1 cellular context compared by ENCODE assay signal in genomic region chr9:97412628-97413382, GRCh38.
TF ChIP-seq lines count a peak whose summit lies in the region.

No MANE protein-coding gene starts in this region.

TF ChIP-seq in GM12878, 131 proteins besides CTCF, POLR2A, EP300 and RAD21:
- TF ChIP-seq, protein P1, sequence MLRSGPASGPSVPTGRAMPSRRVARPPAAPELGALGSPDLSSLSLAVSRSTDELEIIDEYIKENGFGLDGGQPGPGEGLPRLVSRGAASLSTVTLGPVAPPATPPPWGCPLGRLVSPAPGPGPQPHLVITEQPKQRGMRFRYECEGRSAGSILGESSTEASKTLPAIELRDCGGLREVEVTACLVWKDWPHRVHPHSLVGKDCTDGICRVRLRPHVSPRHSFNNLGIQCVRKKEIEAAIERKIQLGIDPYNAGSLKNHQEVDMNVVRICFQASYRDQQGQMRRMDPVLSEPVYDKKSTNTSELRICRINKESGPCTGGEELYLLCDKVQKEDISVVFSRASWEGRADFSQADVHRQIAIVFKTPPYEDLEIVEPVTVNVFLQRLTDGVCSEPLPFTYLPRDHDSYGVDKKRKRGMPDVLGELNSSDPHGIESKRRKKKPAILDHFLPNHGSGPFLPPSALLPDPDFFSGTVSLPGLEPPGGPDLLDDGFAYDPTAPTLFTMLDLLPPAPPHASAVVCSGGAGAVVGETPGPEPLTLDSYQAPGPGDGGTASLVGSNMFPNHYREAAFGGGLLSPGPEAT (IDR thresholded peaks at IDR 0.05; ENCODE audit: low read depth), result no peak
- TF ChIP-seq RUNX3 (IDR thresholded peaks at IDR 0.05; ENCODE audit: low read length) (0 out of 2 replicates have a peak, but pooled peaks have one; percentile 19), RCOR1 (conservative IDR thresholded peaks at IDR 0.05; ENCODE audit: low read depth, low read length) (no peak), ZNF384 (IDR thresholded peaks at IDR 0.05; ENCODE audit: borderline replicate concordance, low read depth, low read length) (peak; percentile 29; the same call in 1 of the 2 replicates), SKIL (IDR thresholded peaks at IDR 0.05; ENCODE audit: low read depth, poor library complexity, severe bottlenecking) (no peak), STAT3 (IDR thresholded peaks at IDR 0.05; ENCODE audit: low read depth, low read length) (no peak), IKZF2 (IDR thresholded peaks at IDR 0.05) (0 out of 4 replicates have a peak, but pooled peaks of 1 of the 2 experiments have one; percentile 8), GABPA (IDR thresholded peaks at IDR 0.05; ENCODE audit: low read depth) (no peak), RBBP5 (conservative IDR thresholded peaks at IDR 0.05) (no peak), RB1 (IDR thresholded peaks at IDR 0.05; ENCODE audit: borderline replicate concordance) (no peak), ZNF217 (IDR thresholded peaks at IDR 0.05) (no peak), NR2C1 (IDR thresholded peaks at IDR 0.05) (no peak), ATF7 (IDR thresholded peaks at IDR 0.05; ENCODE audit: low read depth) (0 out of 2 replicates have a peak, but pooled peaks have one; percentile 14), PML (IDR thresholded peaks at IDR 0.05; ENCODE audit: low read length) (no peak), ZNF207 (IDR thresholded peaks at IDR 0.05; ENCODE audit: borderline replicate concordance) (no peak), ELK1 (IDR thresholded peaks at IDR 0.05; ENCODE audit: low read depth, low read length) (0 out of 2 replicates have a peak, but pooled peaks have one; percentile 2), ZBTB40 (IDR thresholded peaks at IDR 0.05; ENCODE audit: borderline replicate concordance) (peak; percentile 15; the same call in 1 of the 2 replicates), KAT2A (conservative IDR thresholded peaks at IDR 0.05; ENCODE audit: control insufficient read depth, low read depth, low read length) (no peak), SREBF2 (IDR thresholded peaks at IDR 0.05; ENCODE audit: low read length) (no peak), DPF2 (IDR thresholded peaks at IDR 0.05) (0 out of 2 replicates have a peak, but pooled peaks have one; percentile 1), BHLHE40 (IDR thresholded peaks at IDR 0.05; ENCODE audit: borderline replicate concordance in 1 of 2, low read depth in 2 of 2, low read length in 1 of 2) (no peak; a peak in 2 of 4 replicates), ZSCAN29 (IDR thresholded peaks at IDR 0.05) (no peak), CBFB (IDR thresholded peaks at IDR 0.05; ENCODE audit: low read depth) (0 out of 2 replicates have a peak, but pooled peaks have one; percentile 4), NR2F1 (conservative IDR thresholded peaks at IDR 0.05) (no peak), CHD4 (IDR thresholded peaks at IDR 0.05) (no peak)
- TF ChIP-seq, protein P2, sequence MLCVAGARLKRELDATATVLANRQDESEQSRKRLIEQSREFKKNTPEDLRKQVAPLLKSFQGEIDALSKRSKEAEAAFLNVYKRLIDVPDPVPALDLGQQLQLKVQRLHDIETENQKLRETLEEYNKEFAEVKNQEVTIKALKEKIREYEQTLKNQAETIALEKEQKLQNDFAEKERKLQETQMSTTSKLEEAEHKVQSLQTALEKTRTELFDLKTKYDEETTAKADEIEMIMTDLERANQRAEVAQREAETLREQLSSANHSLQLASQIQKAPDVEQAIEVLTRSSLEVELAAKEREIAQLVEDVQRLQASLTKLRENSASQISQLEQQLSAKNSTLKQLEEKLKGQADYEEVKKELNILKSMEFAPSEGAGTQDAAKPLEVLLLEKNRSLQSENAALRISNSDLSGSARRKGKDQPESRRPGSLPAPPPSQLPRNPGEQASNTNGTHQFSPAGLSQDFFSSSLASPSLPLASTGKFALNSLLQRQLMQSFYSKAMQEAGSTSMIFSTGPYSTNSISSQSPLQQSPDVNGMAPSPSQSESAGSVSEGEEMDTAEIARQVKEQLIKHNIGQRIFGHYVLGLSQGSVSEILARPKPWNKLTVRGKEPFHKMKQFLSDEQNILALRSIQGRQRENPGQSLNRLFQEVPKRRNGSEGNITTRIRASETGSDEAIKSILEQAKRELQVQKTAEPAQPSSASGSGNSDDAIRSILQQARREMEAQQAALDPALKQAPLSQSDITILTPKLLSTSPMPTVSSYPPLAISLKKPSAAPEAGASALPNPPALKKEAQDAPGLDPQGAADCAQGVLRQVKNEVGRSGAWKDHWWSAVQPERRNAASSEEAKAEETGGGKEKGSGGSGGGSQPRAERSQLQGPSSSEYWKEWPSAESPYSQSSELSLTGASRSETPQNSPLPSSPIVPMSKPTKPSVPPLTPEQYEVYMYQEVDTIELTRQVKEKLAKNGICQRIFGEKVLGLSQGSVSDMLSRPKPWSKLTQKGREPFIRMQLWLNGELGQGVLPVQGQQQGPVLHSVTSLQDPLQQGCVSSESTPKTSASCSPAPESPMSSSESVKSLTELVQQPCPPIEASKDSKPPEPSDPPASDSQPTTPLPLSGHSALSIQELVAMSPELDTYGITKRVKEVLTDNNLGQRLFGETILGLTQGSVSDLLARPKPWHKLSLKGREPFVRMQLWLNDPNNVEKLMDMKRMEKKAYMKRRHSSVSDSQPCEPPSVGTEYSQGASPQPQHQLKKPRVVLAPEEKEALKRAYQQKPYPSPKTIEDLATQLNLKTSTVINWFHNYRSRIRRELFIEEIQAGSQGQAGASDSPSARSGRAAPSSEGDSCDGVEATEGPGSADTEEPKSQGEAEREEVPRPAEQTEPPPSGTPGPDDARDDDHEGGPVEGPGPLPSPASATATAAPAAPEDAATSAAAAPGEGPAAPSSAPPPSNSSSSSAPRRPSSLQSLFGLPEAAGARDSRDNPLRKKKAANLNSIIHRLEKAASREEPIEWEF (IDR thresholded peaks at IDR 0.05; ENCODE audit: insufficient replicate concordance, low read depth, low read length), result no peak
- TF ChIP-seq, protein P3, sequence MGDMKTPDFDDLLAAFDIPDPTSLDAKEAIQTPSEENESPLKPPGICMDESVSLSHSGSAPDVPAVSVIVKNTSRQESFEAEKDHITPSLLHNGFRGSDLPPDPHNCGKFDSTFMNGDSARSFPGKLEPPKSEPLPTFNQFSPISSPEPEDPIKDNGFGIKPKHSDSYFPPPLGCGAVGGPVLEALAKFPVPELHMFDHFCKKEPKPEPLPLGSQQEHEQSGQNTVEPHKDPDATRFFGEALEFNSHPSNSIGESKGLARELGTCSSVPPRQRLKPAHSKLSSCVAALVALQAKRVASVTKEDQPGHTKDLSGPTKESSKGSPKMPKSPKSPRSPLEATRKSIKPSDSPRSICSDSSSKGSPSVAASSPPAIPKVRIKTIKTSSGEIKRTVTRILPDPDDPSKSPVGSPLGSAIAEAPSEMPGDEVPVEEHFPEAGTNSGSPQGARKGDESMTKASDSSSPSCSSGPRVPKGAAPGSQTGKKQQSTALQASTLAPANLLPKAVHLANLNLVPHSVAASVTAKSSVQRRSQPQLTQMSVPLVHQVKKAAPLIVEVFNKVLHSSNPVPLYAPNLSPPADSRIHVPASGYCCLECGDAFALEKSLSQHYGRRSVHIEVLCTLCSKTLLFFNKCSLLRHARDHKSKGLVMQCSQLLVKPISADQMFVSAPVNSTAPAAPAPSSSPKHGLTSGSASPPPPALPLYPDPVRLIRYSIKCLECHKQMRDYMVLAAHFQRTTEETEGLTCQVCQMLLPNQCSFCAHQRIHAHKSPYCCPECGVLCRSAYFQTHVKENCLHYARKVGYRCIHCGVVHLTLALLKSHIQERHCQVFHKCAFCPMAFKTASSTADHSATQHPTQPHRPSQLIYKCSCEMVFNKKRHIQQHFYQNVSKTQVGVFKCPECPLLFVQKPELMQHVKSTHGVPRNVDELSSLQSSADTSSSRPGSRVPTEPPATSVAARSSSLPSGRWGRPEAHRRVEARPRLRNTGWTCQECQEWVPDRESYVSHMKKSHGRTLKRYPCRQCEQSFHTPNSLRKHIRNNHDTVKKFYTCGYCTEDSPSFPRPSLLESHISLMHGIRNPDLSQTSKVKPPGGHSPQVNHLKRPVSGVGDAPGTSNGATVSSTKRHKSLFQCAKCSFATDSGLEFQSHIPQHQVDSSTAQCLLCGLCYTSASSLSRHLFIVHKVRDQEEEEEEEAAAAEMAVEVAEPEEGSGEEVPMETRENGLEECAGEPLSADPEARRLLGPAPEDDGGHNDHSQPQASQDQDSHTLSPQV (IDR thresholded peaks at IDR 0.05), result no peak
TF ChIP-seq in GM12878: peak in this region for 8.
